Comparison of ENCODE assay signal across 8 cellular contexts in genomic region chr12:121796855-121797751, GRCh38. TPM values are rescaled to one million over a fixed set of nuclear protein-coding genes. Genes with fewer than 3 reads are reported as not detected.
DNase-seq lines count a peak whose midpoint lies in the region; ATAC-seq, FAIRE-seq and TF ChIP-seq lines count a peak whose summit lies in the region.

No MANE protein-coding gene starts in this region.

- peak; percentile 26 to 58 for ATAC-seq in A549
- ATAC-seq in PC-3 = peak; percentile 26

- peak in 1 of 2 experiments; percentile 27; a peak in 1 of 5 replicates for TF ChIP-seq RAD21 in A549 (conservative IDR thresholded peaks at IDR 0.05 in 1 of 2, IDR thresholded peaks at IDR 0.05 in 1 of 2)

- H3K27ac ChIP-seq in A549 (peak overlapping the region; percentile 100), PC-3 (ENCODE audit: low read length) (peak overlapping the region; percentile 99), coronary artery (peak overlapping the region; percentile 100), small intestine (ENCODE audit: low read depth in 1 of 2, low read length in 1 of 2) (peak overlapping the region; percentile 94 to 100)

- peak; percentile 82 for TF ChIP-seq POLR2A in A549 (IDR thresholded peaks at IDR 0.05; ENCODE audit: low read length)

- H2AFZ ChIP-seq in PC-3 (ENCODE audit: low read length) = no peak overlapping the region

- no peaks in the 10 kb centered on the region for H3F3A ChIP-seq in PC-3 (ENCODE audit: low read length, unreplicated experiment)

- FAIRE-seq in A549 (lab: Jason Lieb, UNC) (no peak), small intestine (lab: Jason Lieb, UNC) (no peak)

- no peaks in the 10 kb centered on the region for H4K20me1 ChIP-seq in PC-3 (ENCODE audit: low read length)

- no TSS peak for BruUV-seq in PC-3 (replicated peaks; lab: Mats Ljungman, UMichigan)

- CTCF ChIA-PET in A549 (lab: Yijun Ruan, JAX) = interaction anchor here (0.6 to 72.2 kb wide), 13 partner anchors 11 to 394 kb away, joined by 3 to 2657 read pairs (median 3); partner anchors contain the start of genes PSMD9, RHOF, SETD1B and TMEM120B
- CTCF ChIA-PET in PC-3 (lab: Charles Lee) = interaction anchor here (0.6 to 4.0 kb wide), 6 partner anchors 13 to 96 kb away, joined by 4 to 95 read pairs (median 16); partner anchors contain the start of gene PSMD9

- H3K4me1 ChIP-seq in A549 (peaks cover 62% of the 10 kb centered on the region), PC-3 (ENCODE audit: insufficient read depth, low read length) (peaks cover 67% of the 10 kb centered on the region), small intestine (ENCODE audit: control insufficient read depth in 2 of 2, insufficient read depth in 1 of 2, low read depth in 1 of 2, low read length in 1 of 2) (peaks cover 0 to 9% of the 10 kb centered on the region in 2 donors)

- H3K9ac ChIP-seq in PC-3 (ENCODE audit: low read length) = peak overlapping the region; percentile 58

- H3K79me2 ChIP-seq in PC-3 (ENCODE audit: low read length) = peaks cover 68% of the 10 kb centered on the region

- WGBS in A549 (ENCODE audit: missing lambda C conversion rate) = 15% methylated on average over 27 of the region's 39 CpGs
- 11 to 30% (median 24%) methylated on average over 33 to 39 of the region's 39 CpGs for WGBS in small intestine, 3 donors

- peak overlapping the region; percentile 28 for H3K4me3 ChIP-seq in A549
- H3K4me3 ChIP-seq in H7 (ENCODE audit: insufficient read depth, low read depth, low read length) = peak overlapping the region; percentile 27
- peak overlapping the region; percentile 67 for H3K4me3 ChIP-seq in PC-3 (ENCODE audit: low read length)
- peak overlapping the region; percentile 94 for H3K4me3 ChIP-seq in coronary artery
- peak overlapping the region; percentile 9 for H3K4me3 ChIP-seq in kidney epithelial cell (ENCODE audit: low read depth, low read length)
- H3K4me3 ChIP-seq in small intestine (ENCODE audit: low read depth in 1 of 2, low read length in 2 of 2) = peak overlapping the region in 1 of 2 donors; percentile 97

- H3K9me3 ChIP-seq in A549 (no peaks in the 10 kb centered on the region), PC-3 (ENCODE audit: low read length) (no peaks in the 10 kb centered on the region), small intestine (ENCODE audit: control insufficient read depth, low read depth) (no peaks in the 10 kb centered on the region)

- peaks cover 9% of the 10 kb centered on the region for H3K36me3 ChIP-seq in H7 (replicated peaks; ENCODE audit: control insufficient read depth, insufficient read depth, low read length)
- no peaks in the 10 kb centered on the region for H3K36me3 ChIP-seq in PC-3 (ENCODE audit: low read depth, low read length)
- H3K36me3 ChIP-seq in kidney epithelial cell (ENCODE audit: control insufficient read depth, insufficient read depth, low read length) = peaks cover 1% of the 10 kb centered on the region
- H3K36me3 ChIP-seq in small intestine (ENCODE audit: control insufficient read depth in 2 of 2, insufficient read depth in 2 of 2, low read length in 2 of 2) = peaks cover 2% of the 10 kb centered on the region in 2 donors

- POLR2A ChIA-PET in A549 (lab: Yijun Ruan, JAX) = interaction anchor here (0.8 to 6.1 kb wide), 5 partner anchors 9 to 91 kb away, joined by 4 to 43 read pairs (median 5); no protein-coding TSS in a partner anchor
- POLR2A ChIA-PET in PC-3 (lab: Charles Lee; ENCODE audit: unreplicated experiment) = interaction anchor here (0.6 to 1.4 kb wide), 2 partner anchors 10 to 155 kb away, joined by 3 to 10 read pairs; no protein-coding TSS in a partner anchor

- peak; percentile 90 to 96 for DNase-seq in A549 (ENCODE audit: low read depth in 1 of 2, low spot score in 1 of 2)
- DNase-seq in H7 = peak; percentile 96
- peak; percentile 97 for DNase-seq in PC-3
- peak; percentile 98 for DNase-seq in coronary artery (ENCODE audit: low spot score)
- DNase-seq in kidney epithelial cell (ENCODE audit: low read depth) = peak; percentile 83
- DNase-seq in small intestine = peak; percentile 99
- no peak for DNase-seq in stimulated activated naive CD4-positive, alpha-beta T cell (lab: John Stamatoyannopoulos, UW)
- DNase-seq in central memory CD4-positive, alpha-beta T cell = no peak

- no peak for TF ChIP-seq EP300 in A549 (IDR thresholded peaks at IDR 0.05)

- H3K4me2 ChIP-seq in A549 = peak overlapping the region; percentile 78
- H3K4me2 ChIP-seq in PC-3 (ENCODE audit: low read length) = peak overlapping the region; percentile 93

- H3K27me3 ChIP-seq in H7 (ENCODE audit: control insufficient read depth, insufficient read depth, low read length) = peaks cover 2% of the 10 kb centered on the region; the same call in 1 of the 2 replicates
- no peaks in the 10 kb centered on the region for H3K27me3 ChIP-seq in PC-3 (ENCODE audit: low read length)
- H3K27me3 ChIP-seq in kidney epithelial cell (ENCODE audit: control insufficient read depth, insufficient read depth, low read length) = no peaks in the 10 kb centered on the region
- no peaks in the 10 kb centered on the region for H3K27me3 ChIP-seq in small intestine (ENCODE audit: control insufficient read depth in 2 of 2, insufficient read depth in 2 of 2, low read length in 2 of 2)

- intact Hi-C loops in PC-3 (cut with micrococcal nuclease) = loop anchor here (1.0 to 10.0 kb wide), 2 partner anchors 91 to 228 kb away; partner anchors contain the start of genes BCL7A and PSMD9

- TF ChIP-seq CTCF in A549 (IDR thresholded peaks at IDR 0.05) = peak; percentile 19; the same call in 1 of the 3 replicates
- TF ChIP-seq CTCF in PC-3 (conservative IDR thresholded peaks at IDR 0.05; ENCODE audit: low read depth, low read length) = peak; percentile 32; the same call in 1 of the 2 replicates
- no peak for TF ChIP-seq CTCF in coronary artery (IDR thresholded peaks at IDR 0.05)
- peak; percentile 34 for TF ChIP-seq CTCF in kidney epithelial cell (IDR thresholded peaks at IDR 0.05; ENCODE audit: insufficient read depth, low read length, poor library complexity, severe bottlenecking)

- H3K9me2 ChIP-seq in PC-3 (replicated peaks; ENCODE audit: low read length) = no peaks in the 10 kb centered on the region

TF ChIP-seq in A549, 52 proteins besides CTCF, POLR2A, EP300 and RAD21 (continues in another document):
- no peak for TF ChIP-seq MYC (IDR thresholded peaks at IDR 0.05; ENCODE audit: borderline replicate concordance, low read length)
- no peak for TF ChIP-seq KDM1A (IDR thresholded peaks at IDR 0.05; ENCODE audit: low read depth)
- no peak for TF ChIP-seq JUNB (IDR thresholded peaks at IDR 0.05)
- TF ChIP-seq HOXB13 (CRISPR knock-in tag; IDR thresholded peaks at IDR 0.05; ENCODE audit: low read depth) = peak; percentile 33; the same call in 1 of the 2 replicates
- TF ChIP-seq HOXB5 (CRISPR knock-in tag; IDR thresholded peaks at IDR 0.05) = no peak
- TF ChIP-seq FOSL2 (IDR thresholded peaks at IDR 0.05) = no peak
- 0 out of 2 replicates have a peak, but pooled peaks have one; percentile 23 for TF ChIP-seq FOSL2 (CRISPR knock-in tag; IDR thresholded peaks at IDR 0.05)
- no peak for TF ChIP-seq E2F6 (IDR thresholded peaks at IDR 0.05; ENCODE audit: borderline replicate concordance, low read depth)
- TF ChIP-seq ZSCAN20 (CRISPR knock-in tag; IDR thresholded peaks at IDR 0.05) = no peak
- TF ChIP-seq HOXA7 (CRISPR knock-in tag; IDR thresholded peaks at IDR 0.05) = no peak
- no peak for TF ChIP-seq FOSB (CRISPR knock-in tag; IDR thresholded peaks at IDR 0.05)
- TF ChIP-seq JUN (IDR thresholded peaks at IDR 0.05) = peak in 1 of 2 experiments; percentile 79; a peak in 1 of 5 replicates
- no peak for TF ChIP-seq TP53 (CRISPR knock-in tag; IDR thresholded peaks at IDR 0.05)
- TF ChIP-seq MAZ (IDR thresholded peaks at IDR 0.05; ENCODE audit: borderline replicate concordance, low read depth, low read length) = 0 out of 2 replicates have a peak, but pooled peaks have one; percentile 51
- no peak for TF ChIP-seq ZFP36 (IDR thresholded peaks at IDR 0.05; ENCODE audit: borderline replicate concordance, partially characterized antibody)
- TF ChIP-seq USF2 (IDR thresholded peaks at IDR 0.05) = peak; percentile 37
- TF ChIP-seq EHF (CRISPR knock-in tag; IDR thresholded peaks at IDR 0.05) = no peak
- TF ChIP-seq HDAC2 (IDR thresholded peaks at IDR 0.05) = no peak
- TF ChIP-seq ZNF302 (CRISPR knock-in tag; IDR thresholded peaks at IDR 0.05) = no peak

RNA-seq across cellular contexts. Expression of gene RHOF, which starts 3.6 kb away (rescaled TPM):
- polyA plus RNA-seq in A549 (2011; rRNA removed) (47.1 and 48.0 TPM in 2 replicates), A549 (2017; fragmentation: RNase III; extraction: RNeasy Plus Mini Kit Qiagen cat#74134 plus additional on column Dnase treatment) (48.6 to 52.3 TPM (median 51.8 TPM) in 3 replicates), small intestine (10 to 100 TPM; 13.3 to 75.9 (median 44.5) TPM)
- 84.7 and 94.6 TPM in 2 replicates for polyA plus RNA-seq in A549 (2012; cell fraction: cytosol; rRNA removed)
- polyA plus RNA-seq in A549 (2012; cell fraction: nucleus; rRNA removed) = 108 and 113 TPM in 2 replicates
- 88.9 and 139 TPM in 2 replicates for polyA minus RNA-seq in A549 (2011; rRNA and poly(A)+ RNA removed)
- 23.8 and 25.5 TPM in 2 replicates for total RNA-seq in H7 (2014; rRNA removed; shearing (Covaris generic))
- total RNA-seq in PC-3 (2014; rRNA removed) (232 TPM in 2 replicates), kidney epithelial cell (194 and 311 TPM in 2 replicates)

RNA-seq across cellular contexts. Expression of gene SETD1B, which starts 6.7 kb away (rescaled TPM):
- polyA plus RNA-seq in A549 (2011; rRNA removed) = 1.1 and 2.1 TPM in 2 replicates
- polyA plus RNA-seq in A549 (2012; cell fraction: cytosol; rRNA removed) = 2.2 and 3.1 TPM in 2 replicates
- 6.5 and 9.1 TPM in 2 replicates for polyA plus RNA-seq in A549 (2012; cell fraction: nucleus; rRNA removed)
- polyA plus RNA-seq in A549 (2017; fragmentation: RNase III; extraction: RNeasy Plus Mini Kit Qiagen cat#74134 plus additional on column Dnase treatment) = 7.4 to 8.6 TPM (median 8.0 TPM) in 3 replicates
- 2.6 and 4.2 TPM in 2 replicates for polyA minus RNA-seq in A549 (2011; rRNA and poly(A)+ RNA removed)
- total RNA-seq in H7 (2014; rRNA removed; shearing (Covaris generic)) = 3.5 and 4.6 TPM in 2 replicates
- total RNA-seq in PC-3 (2014; rRNA removed) = 7.5 and 13.0 TPM in 2 replicates
- 8.1 and 9.6 TPM in 2 replicates for total RNA-seq in kidney epithelial cell
- polyA plus RNA-seq in small intestine = 1 to 10 TPM; 3.6 to 9.4 (median 3.8) TPM

Comparison
In these comparisons a context has a peak if more than half of its experiments do, and no peak if none do; other contexts are left out.
1. DNase-seq: peak in A549 (2 of 2), H7 (single experiment), PC-3 (single experiment), coronary artery (single experiment), kidney epithelial cell (single experiment) and small intestine (single experiment); none in stimulated activated naive CD4-positive, alpha-beta T cell (0 of 6) and central memory CD4-positive, alpha-beta T cell (single experiment).
2. Peak in every context shown above with its lines, with median percentiles within 50 percentile points of each other: H3K27ac ChIP-seq.